In the genomic region with DNA sequence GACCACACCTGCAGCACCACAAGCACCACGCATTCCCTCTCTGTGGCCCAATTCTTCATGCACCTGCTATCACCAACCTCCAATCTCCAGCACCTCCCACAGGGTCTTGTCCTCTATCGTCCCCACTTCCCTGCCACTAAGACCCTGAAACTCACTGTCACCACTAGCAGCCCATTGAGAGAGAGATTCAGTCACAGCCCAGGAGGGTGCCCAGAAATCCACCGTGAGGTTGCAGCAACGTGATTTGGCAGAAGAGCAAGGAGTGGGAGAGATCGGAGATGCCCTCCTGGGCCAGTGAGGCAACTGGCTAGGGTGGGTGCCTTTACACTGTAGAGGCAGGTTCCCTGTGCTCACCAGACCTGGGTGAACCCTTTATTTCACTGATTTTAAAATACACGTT, we compare ENCODE assay signal across 19 cellular contexts.
DNase-seq lines count a peak whose midpoint lies in the region; TF ChIP-seq lines count a peak whose summit lies in the region.
"Had no signal": no experiment of that assay in that cellular context is flagged by ENCODE, and none has a peak within 500 bp of the region (broad histone marks: within the 10 kb centered on the region; RNA-seq: fewer than 3 reads in every experiment).

No MANE protein-coding gene starts in this region.

- no peak overlapping the region for H2BK5ac ChIP-seq in H9 (ENCODE audit: insufficient read length, low read length)

- peaks cover 34% of the 10 kb centered on the region for H3K27me3 Mint-ChIP-seq in H9 (ENCODE audit: low read depth)

- H4K5ac ChIP-seq in H9 (ENCODE audit: insufficient read length, low read depth, low read length), result no peak overlapping the region

- no peak overlapping the region for H2BK20ac ChIP-seq in H9 (ENCODE audit: low read depth, low read length, poor library complexity, severe bottlenecking)

- H3K9me2 ChIP-seq in PC-9 (ENCODE audit: insufficient read depth), result no peaks in the 10 kb centered on the region

- no CpG with 5 or more reads among the region's 6 CpGs for WGBS in H9 (ENCODE audit: extremely low coverage, insufficient read length, low lambda C conversion rate)
- 80 to 87% (median 86%) methylated on average over 6 of the region's 6 CpGs for WGBS in spleen, 5 donors

- H3K79me2 ChIP-seq in H9 (ENCODE audit: insufficient read depth, low read length) (no peaks in the 10 kb centered on the region), PC-9 (ENCODE audit: low read depth) (no peaks in the 10 kb centered on the region)

- no peak overlapping the region for H3K56ac ChIP-seq in H9 (ENCODE audit: insufficient read length, low read depth, low read length)

- H3K9me3 ChIP-seq in H9 (ENCODE audit: control insufficient read depth, low read depth, low read length), result no peaks in the 10 kb centered on the region
- no peaks in the 10 kb centered on the region for H3K9me3 ChIP-seq in spleen
- H3K9me3 ChIP-seq in PC-9 (ENCODE audit: insufficient read depth, low read depth), result no peaks in the 10 kb centered on the region; the same call in 1 of the 2 replicates
- H3K9me3 ChIP-seq: A549, BE2C had no signal

- H2AK5ac ChIP-seq in H9 (ENCODE audit: insufficient read length, low read length), result no peak overlapping the region

- H3K4ac ChIP-seq in H9 (ENCODE audit: low read depth, low read length), result no peak overlapping the region

- H3K4me1 Mint-ChIP-seq in H9, result peaks cover 14 to 19% of the 10 kb centered on the region in 2 experiments

- H3K36me3 ChIP-seq in spleen (no peaks in the 10 kb centered on the region), PC-9 (ENCODE audit: low read depth) (no peaks in the 10 kb centered on the region)
- H3K36me3 ChIP-seq: BE2C had no signal

- no TSS peak for BruUV-seq in PC-9 (replicated peaks; lab: Mats Ljungman, UMichigan)

- no peak overlapping the region for H3K23ac ChIP-seq in H9 (ENCODE audit: insufficient read length, low read depth, low read length)

- H3K4me3 Mint-ChIP-seq in H9, result no peak overlapping the region

- no peak overlapping the region for H3K27ac ChIP-seq in H9 (ENCODE audit: insufficient read length, low read depth, low read length)
- H3K27ac ChIP-seq in coronary artery, result no peak overlapping the region
- H3K27ac ChIP-seq in spleen, result no peak overlapping the region
- H3K27ac ChIP-seq in PC-9, result no peak overlapping the region
- H3K27ac ChIP-seq: A549, KMS-11 had no signal

- H3K18ac ChIP-seq in H9 (ENCODE audit: insufficient read length, low read depth, low read length), result no peak overlapping the region

- no peak for TF ChIP-seq CTCF in H9 (conservative IDR thresholded peaks at IDR 0.05)
- no peak for TF ChIP-seq CTCF in coronary artery (IDR thresholded peaks at IDR 0.05)
- TF ChIP-seq CTCF in spleen (IDR thresholded peaks at IDR 0.05 in 8 of 11, conservative IDR thresholded peaks at IDR 0.05 in 3 of 11), result no peak
- TF ChIP-seq CTCF in PC-9 (conservative IDR thresholded peaks at IDR 0.05), result no peak
- TF ChIP-seq CTCF in GM13976 (IDR thresholded peaks at IDR 0.05; ENCODE audit: borderline replicate concordance, control extremely low read depth, extremely low read depth, insufficient read depth, missing control alignments), result no peak

- H3K4me1 ChIP-seq in H9 (ENCODE audit: insufficient read depth, low read length) (no peaks in the 10 kb centered on the region), spleen (peaks cover 0 to 4% (median 0%) of the 10 kb centered on the region in 6 donors), PC-9 (replicated peaks; ENCODE audit: insufficient read depth) (peaks cover 73% of the 10 kb centered on the region)
- H3K4me1 ChIP-seq: BE2C had no signal

- no peak overlapping the region for H2BK12ac ChIP-seq in H9 (ENCODE audit: insufficient read length, low read depth, low read length)

- no peak overlapping the region for H2BK120ac ChIP-seq in H9 (ENCODE audit: low read depth, low read length, poor library complexity, severe bottlenecking)

- no peak overlapping the region for H4K8ac ChIP-seq in H9 (replicated peaks; ENCODE audit: insufficient read length, low read depth, low read length)

- no peak overlapping the region for H3K4me3 ChIP-seq in coronary artery
- H3K4me3 ChIP-seq in spleen, result no peak overlapping the region
- no peak overlapping the region for H3K4me3 ChIP-seq in PC-9
- H3K4me3 ChIP-seq: A549 had no signal

- in situ Hi-C loops in GM13976 (cut with MboI; ENCODE audit: low sequenced_read_pairs, unreplicated experiment), result no loop called here

- H3K9me3 Mint-ChIP-seq in H9, result no peaks in the 10 kb centered on the region

- H3K27ac Mint-ChIP-seq in H9, result no peak overlapping the region; a peak in 1 of 7 replicates

- peaks cover 22% of the 10 kb centered on the region for H3F3A ChIP-seq in PC-9 (ENCODE audit: insufficient read depth, low read depth)

- TF ChIP-seq POLR2A in spleen (IDR thresholded peaks at IDR 0.05), result no peak

- H4K20me1 ChIP-seq in H9 (ENCODE audit: control insufficient read depth, insufficient read depth, insufficient read length) (no peaks in the 10 kb centered on the region), PC-9 (ENCODE audit: insufficient read depth) (no peaks in the 10 kb centered on the region)

- H3K79me1 ChIP-seq in H9 (ENCODE audit: insufficient read depth, low read depth, low read length, poor library complexity, severe bottlenecking), result no peaks in the 10 kb centered on the region

- H3K27me3 ChIP-seq in H9 (ENCODE audit: insufficient read depth, low read length) (no peaks in the 10 kb centered on the region), spleen (replicated peaks in 1 of 7) (peaks cover 0 to 69% (median 4%) of the 10 kb centered on the region in 7 donors), PC-9 (ENCODE audit: insufficient read depth, low read depth) (no peaks in the 10 kb centered on the region)
- H3K27me3 ChIP-seq: BE2C had no signal

- DNase-seq in H9 (peak; percentile 13), coronary artery (ENCODE audit: low spot score) (peak; percentile 61), mesenteric fat pad (ENCODE audit: low spot score) (peak; percentile 75), spleen (peak; percentile 47), PC-9 (no peak), NCI-H1092 treated with DMSO at 0.1 percent for 48 hours (lab: John Stamatoyannopoulos, UW) (no peak), GM13976 (ENCODE audit: low spot score) (no peak)
- DNase-seq: BE2C, DMS53, GDM1, IMR-90, NCI-H1105, NCI-H146, NCI-H2029, NCI-H226, NCI-H510A treated with DMSO at 0.1 percent for 48 hours, NCI-H774 had no signal

- no peak overlapping the region for H4K91ac ChIP-seq in H9 (ENCODE audit: insufficient read length, low read depth, low read length)

- intact Hi-C loops in spleen (cut with DNase I; ENCODE audit: low total_unique reads) (no loop called here), PC-9 (cut with micrococcal nuclease; ENCODE audit: unreplicated experiment) (no loop called here)

- H3K23me2 ChIP-seq in H9 (ENCODE audit: insufficient read length, low read depth, low read length, poor library complexity, severe bottlenecking), result no peaks in the 10 kb centered on the region

- no peaks in the 10 kb centered on the region for H3K36me3 Mint-ChIP-seq in H9 (ENCODE audit: insufficient read depth in 1 of 3, low read depth in 3 of 3)

- H3T11ph ChIP-seq in H9 (ENCODE audit: low read length), result no peak overlapping the region

- no peak overlapping the region for H3K9ac ChIP-seq in H9 (ENCODE audit: extremely low read depth, insufficient read length, low read length)
- H3K9ac ChIP-seq: KMS-11 had no signal

- H3K4me2 ChIP-seq in H9 (ENCODE audit: insufficient read depth, insufficient read length, low read length) (no peak overlapping the region), PC-9 (no peak overlapping the region)
- H3K4me2 ChIP-seq: A549, KMS-11 had no signal

- H2BK15ac ChIP-seq in H9 (ENCODE audit: low read depth, low read length), result no peak overlapping the region

- CTCF ChIA-PET in PC-9 (lab: Charles Lee), result no interaction called here

- H2AFZ ChIP-seq in H9 (ENCODE audit: low read length), result no peak overlapping the region
- H2AFZ ChIP-seq in PC-9, result no peak overlapping the region

- POLR2A ChIA-PET in PC-9 (lab: Charles Lee; ENCODE audit: unreplicated experiment), result interaction anchor here (0.6 kb wide), 1 partner anchor 236 kb away, joined by 3 read pairs; no protein-coding TSS in a partner anchor

- H3K14ac ChIP-seq in H9 (ENCODE audit: insufficient read depth, low read length), result no peak overlapping the region

Comparison
In these comparisons a context has a peak if more than half of its experiments do, and no peak if none do; other contexts are left out.
1. DNase-seq: peak in H9 (single experiment), coronary artery (single experiment), mesenteric fat pad (single experiment) and spleen (single experiment); none in PC-9 (0 of 2), NCI-H1092 treated with DMSO at 0.1 percent for 48 hours (single experiment) and GM13976 (single experiment).